12 cellular contexts compared by ENCODE assay signal in the genomic region with DNA sequence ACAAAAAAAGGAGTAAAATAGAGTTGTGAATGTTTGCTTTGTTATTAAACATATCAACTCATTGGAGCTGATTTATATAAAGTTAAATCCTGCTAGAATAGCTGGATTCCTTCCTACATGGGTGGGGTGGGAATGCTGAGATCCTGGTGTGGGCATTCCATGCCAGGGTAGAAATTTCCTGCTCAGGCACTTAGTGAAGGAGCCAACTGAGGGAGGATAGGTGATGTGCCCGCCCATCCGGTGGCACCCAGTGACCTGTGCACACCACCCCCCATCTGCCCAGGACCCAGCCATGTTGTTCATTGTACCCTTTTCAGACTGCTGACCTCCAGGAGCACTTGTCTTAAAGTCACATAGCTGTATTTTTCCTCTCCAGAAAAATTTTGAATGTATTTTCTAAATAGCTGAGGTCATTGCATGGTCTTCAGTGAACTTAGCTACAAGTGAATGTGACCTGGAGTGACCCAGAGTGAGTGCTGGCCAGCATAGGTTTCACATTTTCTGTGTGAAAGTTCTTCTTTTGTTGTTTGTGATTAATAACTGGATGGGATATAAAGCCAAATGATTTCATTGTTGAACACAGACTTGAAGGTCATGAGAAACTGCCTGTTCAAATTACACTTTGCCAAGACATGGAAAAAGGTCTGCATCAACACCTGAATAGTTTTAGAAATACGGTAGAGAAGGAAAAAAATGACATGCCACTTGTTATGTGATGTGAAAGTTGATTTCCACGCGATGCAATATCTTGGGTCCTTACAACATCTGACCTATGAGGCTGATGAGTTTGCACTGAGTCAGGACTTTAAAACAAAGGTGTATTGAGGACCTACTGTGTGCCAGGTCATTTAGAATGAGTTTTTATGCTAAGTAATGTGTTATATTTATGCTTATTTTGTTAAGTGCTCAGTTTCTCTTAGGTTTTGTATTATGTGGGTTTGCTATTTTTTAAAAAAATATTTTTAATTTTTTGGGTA.
DNase-seq lines count a peak whose midpoint lies in the region; ATAC-seq and TF ChIP-seq lines count a peak whose summit lies in the region.
"Had no signal": no experiment of that assay in that cellular context is flagged by ENCODE, and none has a peak within 500 bp of the region (broad histone marks: within the 10 kb centered on the region; RNA-seq: fewer than 3 reads in every experiment).

No MANE protein-coding gene starts in this region.

- DNase-seq in GM12865 (ENCODE audit: low read depth) (peak; percentile 21), T-helper 17 cell (no peak), fibroblast of the aortic adventitia (ENCODE audit: low read depth) (peak; percentile 60), retinal pigment epithelial cell (ENCODE audit: low read depth) (peak; percentile 35), mucosa of gallbladder (ENCODE audit: low spot score) (no peak), hypothalamus (lab: John Stamatoyannopoulos, UW) (no peak), coronary artery (ENCODE audit: low spot score) (no peak)
- DNase-seq: brain microvascular endothelial cell, naive B cell, NCI-H1092 treated with DMSO at 0.1 percent for 48 hours had no signal

- H3K4me1 Mint-ChIP-seq in T-helper 17 cell, result peaks cover 52% of the 10 kb centered on the region

- peak overlapping the region in 1 of 2 donors; percentile 71 for H3K27ac ChIP-seq in coronary artery
- H3K27ac ChIP-seq: brain microvascular endothelial cell, hepatocyte had no signal

- TF ChIP-seq CTCF in GM12865 (IDR thresholded peaks at IDR 0.05; ENCODE audit: insufficient read depth, low read depth, low read length, missing control alignments) (no peak), fibroblast of the aortic adventitia (IDR thresholded peaks at IDR 0.05; ENCODE audit: insufficient read depth, low read length) (no peak), retinal pigment epithelial cell (conservative IDR thresholded peaks at IDR 0.05; ENCODE audit: low read depth, low read length) (no peak), coronary artery (IDR thresholded peaks at IDR 0.05) (no peak)

- H3K4me3 ChIP-seq in GM12865 (ENCODE audit: low read depth, low read length) (no peak overlapping the region), fibroblast of the aortic adventitia (ENCODE audit: low read depth, low read length) (no peak overlapping the region), retinal pigment epithelial cell (ENCODE audit: low read length) (no peak overlapping the region), coronary artery (no peak overlapping the region)
- H3K4me3 ChIP-seq: hepatocyte had no signal

- H3K36me3 Mint-ChIP-seq in T-helper 17 cell (ENCODE audit: low read depth), result peaks cover 2% of the 10 kb centered on the region

- ATAC-seq in T-helper 17 cell, result no peak
- ATAC-seq in GM21723 (IDR thresholded peaks at IDR 0.05; ENCODE audit: unreplicated experiment), result no peak

- no peaks in the 10 kb centered on the region for H3K9me3 ChIP-seq in T-helper 17 cell (ENCODE audit: control insufficient read depth, low read length, poor library complexity, severe bottlenecking)

- no peaks in the 10 kb centered on the region for H3K27me3 Mint-ChIP-seq in T-helper 17 cell
- H3K27me3 Mint-ChIP-seq: naive B cell had no signal

- H3K4me3 Mint-ChIP-seq in T-helper 17 cell, result peak overlapping the region; percentile 28
- H3K4me3 Mint-ChIP-seq: naive B cell had no signal

- H3K27ac Mint-ChIP-seq in T-helper 17 cell, result peak overlapping the region; percentile 37

Comparison
In these comparisons a context has a peak if more than half of its experiments do, and no peak if none do; other contexts are left out.
1. DNase-seq: peak in GM12865 (single experiment), fibroblast of the aortic adventitia (single experiment) and retinal pigment epithelial cell (single experiment); none in T-helper 17 cell (0 of 3), mucosa of gallbladder (single experiment), hypothalamus (0 of 51) and coronary artery (single experiment).